ENCODE assay signal across 9 cellular contexts in genomic region chr15:78879517-78880241, GRCh38. TPM values are rescaled to one million over a fixed set of nuclear protein-coding genes. Genes with fewer than 3 reads are reported as not detected.
DNase-seq lines count a peak whose midpoint lies in the region; TF ChIP-seq lines count a peak whose summit lies in the region.
"Had no signal": no experiment of that assay in that cellular context is flagged by ENCODE, and none has a peak within 500 bp of the region (broad histone marks: within the 10 kb centered on the region; RNA-seq: fewer than 3 reads in every experiment).

No MANE protein-coding gene starts in this region.

- H3K27ac ChIP-seq in liver (ENCODE audit: low read depth in 1 of 2, low read length in 2 of 2), result peak overlapping the region; percentile 28 to 86

- TF ChIP-seq CTCF in AG10803 (conservative IDR thresholded peaks at IDR 0.05; ENCODE audit: low read length), result no peak
- no peak for TF ChIP-seq CTCF in HFFc6 (IDR thresholded peaks at IDR 0.05)
- no peak for TF ChIP-seq CTCF in liver (IDR thresholded peaks at IDR 0.05; ENCODE audit: low read depth, low read length, missing input control)
- TF ChIP-seq CTCF in Calu3 (IDR thresholded peaks at IDR 0.05; ENCODE audit: unreplicated experiment), result no peak
- no peak for TF ChIP-seq CTCF in GM20000 (IDR thresholded peaks at IDR 0.05; ENCODE audit: extremely low read depth, missing control alignments)

- no TSS peak for BruUV-seq in Calu3 (replicated peaks; lab: Mats Ljungman, UMichigan)

- DNase-seq in AG10803 (ENCODE audit: low read depth) (peak; percentile 28), HFFc6 (no peak), GF-D8 (lab: John Stamatoyannopoulos, UW) (no peak), Calu3 (no peak), GM20000 (ENCODE audit: low spot score) (no peak), OCI-M2 (lab: John Stamatoyannopoulos, UW; ENCODE audit: unreplicated experiment) (no peak)
- DNase-seq in activated T-helper 1 cell treated with anti-CD3 and anti-CD28 coated beads, Interleukin-12 subunit alpha, Interleukin-12 subunit beta, Interleukin-2, Interleukin-4 antibody, amounts not matched to agents 30 ng/mL and 10 ng/mL and 1 ng/mL, durations not matched to agents 14 hours and 24 hours and 36 hours (ENCODE audit: low spot score), result no peak
- DNase-seq: NCI-H2081 treated with DMSO at 0.1 percent for 48 hours had no signal

- H3K9me3 Mint-ChIP-seq in HFFc6 (no peaks in the 10 kb centered on the region), Calu3 (ENCODE audit: low read depth, unreplicated experiment) (no peaks in the 10 kb centered on the region)
- H3K9me3 Mint-ChIP-seq in activated T-helper 1 cell treated with anti-CD3 and anti-CD28 coated beads, Interleukin-12 subunit alpha, Interleukin-12 subunit beta, Interleukin-2, Interleukin-4 antibody, amounts not matched to agents 30 ng/mL and 10 ng/mL and 1 ng/mL, durations not matched to agents 14 hours and 24 hours and 36 hours, result no peaks in the 10 kb centered on the region

- H3K4me3 ChIP-seq in AG10803 (ENCODE audit: low read length) (no peak overlapping the region), liver (ENCODE audit: low read depth in 1 of 3, low read length in 3 of 3) (no peak overlapping the region)

- CTCF ChIA-PET in Calu3 (lab: Charles Lee), result interaction anchor here (0.7 to 0.9 kb wide), 3 partner anchors 68 to 1721 kb away, joined by 3 read pairs; no protein-coding TSS in a partner anchor

- H3K4me3 Mint-ChIP-seq in HFFc6 (peak overlapping the region; percentile 45), Calu3 (ENCODE audit: low read depth, unreplicated experiment) (no peak overlapping the region)
- H3K4me3 Mint-ChIP-seq in activated T-helper 1 cell treated with anti-CD3 and anti-CD28 coated beads, Interleukin-12 subunit alpha, Interleukin-12 subunit beta, Interleukin-2, Interleukin-4 antibody, amounts not matched to agents 30 ng/mL and 10 ng/mL and 1 ng/mL, durations not matched to agents 14 hours and 24 hours and 36 hours, result no peak overlapping the region

- peaks cover 82% of the 10 kb centered on the region for H3K4me1 Mint-ChIP-seq in HFFc6 (ENCODE audit: low read depth)
- H3K4me1 Mint-ChIP-seq in activated T-helper 1 cell treated with anti-CD3 and anti-CD28 coated beads, Interleukin-12 subunit alpha, Interleukin-12 subunit beta, Interleukin-2, Interleukin-4 antibody, amounts not matched to agents 30 ng/mL and 10 ng/mL and 1 ng/mL, durations not matched to agents 14 hours and 24 hours and 36 hours (ENCODE audit: low read depth), result peaks cover 65% of the 10 kb centered on the region
- peaks cover 33% of the 10 kb centered on the region for H3K4me1 Mint-ChIP-seq in Calu3 (ENCODE audit: low read depth, unreplicated experiment)

- intact Hi-C loops in activated T-helper 1 cell treated with anti-CD3 and anti-CD28 coated beads, Interleukin-12 subunit alpha, Interleukin-12 subunit beta, Interleukin-2, Interleukin-4 antibody, amounts not matched to agents 30 ng/mL and 10 ng/mL and 1 ng/mL, durations not matched to agents 14 hours and 24 hours and 36 hours (cut with micrococcal nuclease), result no loop called here
- intact Hi-C loops in Calu3 (cut with micrococcal nuclease; ENCODE audit: unreplicated experiment), result no loop called here

- no peak for TF ChIP-seq RAD21 in liver (IDR thresholded peaks at IDR 0.05)

- H3K9me3 ChIP-seq in liver (ENCODE audit: control insufficient read depth in 4 of 4, low read length in 3 of 4), result no peaks in the 10 kb centered on the region

- H3K27me3 ChIP-seq in liver (ENCODE audit: control insufficient read depth in 4 of 4, insufficient read depth in 4 of 4, low read length in 3 of 4), result no peaks in the 10 kb centered on the region

- H3K27me3 Mint-ChIP-seq in HFFc6 (ENCODE audit: insufficient read depth) (peaks cover 2% of the 10 kb centered on the region; the same call in 1 of the 2 replicates), Calu3 (ENCODE audit: unreplicated experiment) (no peaks in the 10 kb centered on the region)
- no peaks in the 10 kb centered on the region for H3K27me3 Mint-ChIP-seq in activated T-helper 1 cell treated with anti-CD3 and anti-CD28 coated beads, Interleukin-12 subunit alpha, Interleukin-12 subunit beta, Interleukin-2, Interleukin-4 antibody, amounts not matched to agents 30 ng/mL and 10 ng/mL and 1 ng/mL, durations not matched to agents 14 hours and 24 hours and 36 hours (ENCODE audit: insufficient read depth)

- peaks cover 20 to 58% (median 43%) of the 10 kb centered on the region in 4 donors for H3K4me1 ChIP-seq in liver (ENCODE audit: control insufficient read depth in 4 of 4, insufficient read depth in 4 of 4, low read length in 3 of 4)

- peaks cover 0 to 6% (median 2%) of the 10 kb centered on the region in 4 donors for H3K36me3 ChIP-seq in liver (ENCODE audit: control insufficient read depth in 4 of 4, insufficient read depth in 3 of 4, low read depth in 1 of 4, low read length in 3 of 4)

- H3K27ac Mint-ChIP-seq in HFFc6, result peak overlapping the region; percentile 73
- H3K27ac Mint-ChIP-seq in activated T-helper 1 cell treated with anti-CD3 and anti-CD28 coated beads, Interleukin-12 subunit alpha, Interleukin-12 subunit beta, Interleukin-2, Interleukin-4 antibody, amounts not matched to agents 30 ng/mL and 10 ng/mL and 1 ng/mL, durations not matched to agents 14 hours and 24 hours and 36 hours, result peak overlapping the region; percentile 44
- H3K27ac Mint-ChIP-seq in Calu3 (ENCODE audit: unreplicated experiment), result no peak overlapping the region

- peaks cover 50% of the 10 kb centered on the region for H3K36me3 Mint-ChIP-seq in HFFc6 (ENCODE audit: low read depth)
- H3K36me3 Mint-ChIP-seq in activated T-helper 1 cell treated with anti-CD3 and anti-CD28 coated beads, Interleukin-12 subunit alpha, Interleukin-12 subunit beta, Interleukin-2, Interleukin-4 antibody, amounts not matched to agents 30 ng/mL and 10 ng/mL and 1 ng/mL, durations not matched to agents 14 hours and 24 hours and 36 hours (ENCODE audit: low read depth), result peaks cover 34% of the 10 kb centered on the region
- H3K36me3 Mint-ChIP-seq in Calu3 (ENCODE audit: insufficient read depth, unreplicated experiment), result peaks cover 66% of the 10 kb centered on the region

- peak overlapping the region; percentile 7 to 59 for H3K9ac ChIP-seq in liver (ENCODE audit: low read depth in 1 of 2, low read length in 2 of 2)

- WGBS in liver, result 29% methylated on average over 6 of the region's 6 CpGs

TF ChIP-seq in liver, 16 proteins besides CTCF, POLR2A, EP300 and RAD21:
- TF ChIP-seq GABPA (IDR thresholded peaks at IDR 0.05 in 1 of 2, conservative IDR thresholded peaks at IDR 0.05 in 1 of 2), result no peak

RNA-seq across cellular contexts. Expression of gene MORF4L1, which starts 7.0 kb away (rescaled TPM):
- total RNA-seq in HFFc6 (2021; fragmentation: NEBNext Ultra II Directional; extraction: Animal tissue kit (Norgen Biotek cat#: 25700)), result 100 to 1,000 TPM; 346 to 512 (median 410) TPM
- total RNA-seq in activated T-helper 1 cell treated with anti-CD3 and anti-CD28 coated beads, Interleukin-12 subunit alpha, Interleukin-12 subunit beta, Interleukin-2, Interleukin-4 antibody, amounts not matched to agents 30 ng/mL and 10 ng/mL and 1 ng/mL, durations not matched to agents 14 hours and 24 hours and 36 hours, result 270 and 271 TPM in 2 replicates
- total RNA-seq in liver (100 to 1,000 TPM; 120 to 134 TPM), Calu3 (2022) (324 and 335 TPM in 2 replicates)
- 100 to 1,000 TPM in 1 of 2 donors, 10 to 100 TPM in 1; 67.5 to 127 TPM for polyA plus RNA-seq in liver
